In the genomic region with DNA sequence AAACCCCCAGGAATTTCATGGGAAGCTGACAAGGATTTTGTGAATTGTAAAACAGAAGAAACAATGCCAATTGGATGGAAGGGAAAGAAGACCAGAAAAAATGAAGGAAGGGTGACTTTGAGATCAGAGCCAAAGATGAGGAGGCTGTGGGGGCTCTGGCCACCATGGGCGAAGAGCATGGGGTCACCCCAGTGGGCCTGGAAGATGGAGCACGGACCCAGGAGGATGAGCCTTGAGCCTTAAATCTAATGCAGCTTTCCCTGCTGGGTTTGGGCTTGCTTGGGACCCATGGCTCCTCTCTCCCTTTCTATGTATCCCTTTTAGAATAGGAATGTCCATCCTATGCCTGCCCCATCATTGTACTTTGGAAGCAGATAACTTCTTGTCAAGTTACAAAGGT, we compare ENCODE assay signal across 13 cellular contexts.
DNase-seq lines count a peak whose midpoint lies in the region; ATAC-seq and TF ChIP-seq lines count a peak whose summit lies in the region.
"Had no signal": no experiment of that assay in that cellular context is flagged by ENCODE, and none has a peak within 500 bp of the region (broad histone marks: within the 10 kb centered on the region; RNA-seq: fewer than 3 reads in every experiment).

No MANE protein-coding gene starts in this region.

- DNase-seq in GM10266 (ENCODE audit: extremely low spot score) (peak; percentile 1), H7 (peak; percentile 5), naive B cell (no peak), SK-N-DZ (ENCODE audit: low spot score) (no peak), right lobe of liver (no peak), DMS114 treated with DMSO at 0.1 percent for 48 hours (lab: John Stamatoyannopoulos, UW; ENCODE audit: unreplicated experiment) (no peak)
- no peak for DNase-seq in stimulated activated CD4-positive, alpha-beta T cell treated with anti-CD3 and anti-CD28 coated beads, Interleukin-12 subunit alpha, Interleukin-12 subunit beta, amount 100 ng/mL, for 4 hours
- DNase-seq: Caco-2; CD8-positive, alpha-beta memory T cell; HCEC 1CT; KBM-7 had no signal

- H3K36me3 Mint-ChIP-seq in naive B cell: peaks cover 23 to 28% of the 10 kb centered on the region in 2 donors

- no peaks in the 10 kb centered on the region for H3K27me3 Mint-ChIP-seq in naive B cell
- H3K27me3 Mint-ChIP-seq: CD8-positive, alpha-beta memory T cell had no signal

- intact Hi-C loops in right lobe of liver (cut with DNase I): no loop called here

- peak overlapping the region in 5 of 6 donors; percentile 6 to 96 (median 67) for H3K27ac Mint-ChIP-seq in naive B cell

- H3K4me1 ChIP-seq in right lobe of liver: no peaks in the 10 kb centered on the region
- H3K4me1 ChIP-seq: A549, Caco-2 had no signal

- H3K4me1 Mint-ChIP-seq in naive B cell: peaks cover 39 to 61% (median 48%) of the 10 kb centered on the region in 3 donors

- no peaks in the 10 kb centered on the region for H3K27me3 ChIP-seq in H7 (ENCODE audit: control insufficient read depth, insufficient read depth, low read length)
- H3K27me3 ChIP-seq in SU-DHL-6 (ENCODE audit: low read length): no peaks in the 10 kb centered on the region
- H3K27me3 ChIP-seq in right lobe of liver: no peaks in the 10 kb centered on the region

- no peak for ATAC-seq in naive B cell (ENCODE audit: low read depth in 2 of 2)
- no peak for ATAC-seq in right lobe of liver
- ATAC-seq: A549 had no signal

- H3K9me3 ChIP-seq in SU-DHL-6 (ENCODE audit: insufficient read depth, low read length): no peaks in the 10 kb centered on the region
- no peaks in the 10 kb centered on the region for H3K9me3 ChIP-seq in right lobe of liver
- H3K9me3 ChIP-seq: A549, Caco-2 had no signal

- no peaks in the 10 kb centered on the region; the same call in 1 of the 2 replicates for H4K20me1 ChIP-seq in SU-DHL-6 (ENCODE audit: low read depth, low read length)

- H3K4me3 ChIP-seq in H7 (ENCODE audit: insufficient read depth, low read depth, low read length) (no peak overlapping the region), SU-DHL-6 (ENCODE audit: insufficient read depth, low read length, poor library complexity, severe bottlenecking) (no peak overlapping the region), right lobe of liver (no peak overlapping the region)
- H3K4me3 ChIP-seq: A549 had no signal

- WGBS in right lobe of liver (ENCODE audit: insufficient coverage, low coverage, low lambda C conversion rate, missing lambda C conversion rate): 20% methylated on average over 1 of the region's 2 CpGs

- H2AFZ ChIP-seq in SU-DHL-6 (ENCODE audit: low read depth, low read length, severe bottlenecking): no peak overlapping the region

- no peak overlapping the region for H3K4me2 ChIP-seq in SU-DHL-6 (ENCODE audit: low read depth, low read length, poor library complexity, severe bottlenecking)
- H3K4me2 ChIP-seq: A549 had no signal

- no peak overlapping the region for H3K9ac ChIP-seq in SU-DHL-6 (ENCODE audit: low read length)

- H3K36me3 ChIP-seq in H7 (replicated peaks; ENCODE audit: control insufficient read depth, insufficient read depth, low read length) (no peaks in the 10 kb centered on the region), SU-DHL-6 (ENCODE audit: low read length) (peaks cover under 1% of the 10 kb centered on the region; the same call in 1 of the 2 replicates), right lobe of liver (no peaks in the 10 kb centered on the region)

- no peak for TF ChIP-seq POLR2A in right lobe of liver (IDR thresholded peaks at IDR 0.05)

- TF ChIP-seq CTCF in GM10266 (IDR thresholded peaks at IDR 0.05; ENCODE audit: control insufficient read depth, insufficient read depth, low read depth, missing control alignments): no peak
- no peak for TF ChIP-seq CTCF in SU-DHL-6 (IDR thresholded peaks at IDR 0.05; ENCODE audit: insufficient read depth, low read length, poor library complexity, severe bottlenecking)
- TF ChIP-seq CTCF in right lobe of liver (IDR thresholded peaks at IDR 0.05): no peak

- no peaks in the 10 kb centered on the region for H3K9me2 ChIP-seq in SU-DHL-6 (replicated peaks; ENCODE audit: insufficient read depth, low read length)

- H3K9me3 Mint-ChIP-seq in naive B cell: no peaks in the 10 kb centered on the region
- H3K9me3 Mint-ChIP-seq: CD8-positive, alpha-beta memory T cell had no signal

- H3K27ac ChIP-seq in SU-DHL-6 (ENCODE audit: low read depth, low read length) (peak overlapping the region; percentile 41), right lobe of liver (no peak overlapping the region)
- H3K27ac ChIP-seq: A549 had no signal

- H3K79me2 ChIP-seq in SU-DHL-6 (ENCODE audit: insufficient read depth, low read length): peaks cover 4% of the 10 kb centered on the region; the same call in 1 of the 2 replicates

- H3K4me3 Mint-ChIP-seq in naive B cell: peak overlapping the region in 1 of 8 donors; percentile 9
- H3K4me3 Mint-ChIP-seq: CD8-positive, alpha-beta memory T cell had no signal

- peaks cover 50% of the 10 kb centered on the region for H3F3A ChIP-seq in SU-DHL-6 (ENCODE audit: insufficient read depth)

Comparison
In these comparisons a context has a peak if more than half of its experiments do, and no peak if none do; other contexts are left out.
1. DNase-seq: peak in GM10266 (single experiment) and H7 (single experiment); none in naive B cell (single experiment), SK-N-DZ (single experiment), right lobe of liver (0 of 3), stimulated activated CD4-positive, alpha-beta T cell treated with anti-CD3 and anti-CD28 coated beads, Interleukin-12 subunit alpha, Interleukin-12 subunit beta, amount 100 ng/mL, for 4 hours (single experiment) and DMS114 treated with DMSO at 0.1 percent for 48 hours (single experiment).